In the genomic region with DNA sequence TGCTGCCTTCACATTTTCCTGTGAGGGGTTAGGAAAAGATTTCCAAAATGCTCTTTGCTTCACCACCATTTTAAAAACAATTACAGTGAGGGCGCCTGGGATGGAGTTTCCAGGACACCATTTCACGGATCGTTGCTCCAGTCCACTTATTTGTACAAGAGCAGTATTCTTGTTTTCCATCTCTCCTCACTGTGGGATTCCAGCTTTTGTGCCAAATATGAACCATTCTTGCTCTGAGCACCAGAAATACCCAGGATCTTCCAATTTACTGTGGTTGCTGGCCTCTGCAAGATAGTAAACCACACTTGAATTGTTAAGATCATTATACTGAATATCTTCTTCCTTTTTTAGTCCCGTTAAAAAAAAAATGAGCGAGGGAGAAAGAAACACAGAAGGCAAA, we compare ENCODE assay signal across 12 cellular contexts.
"Had no signal": no experiment of that assay in that cellular context is flagged by ENCODE, and none has a peak within 500 bp of the region (broad histone marks: within the 10 kb centered on the region; RNA-seq: fewer than 3 reads in every experiment).

No MANE protein-coding gene starts in this region.

- H3K27me3 Mint-ChIP-seq: memory B cell had no signal

- H3K27ac Mint-ChIP-seq: activated T-helper 1 cell treated with anti-CD3 and anti-CD28 coated beads, Interleukin-12 subunit alpha, Interleukin-12 subunit beta, Interleukin-2, Interleukin-4 antibody, amounts not matched to agents 30 ng/mL and 10 ng/mL and 1 ng/mL, durations not matched to agents 14 hours and 24 hours and 36 hours; memory B cell; natural killer cell; T-helper 2 cell treated with Interferon-gamma antibody and Interleukin-4, amounts not matched to agents 5 μg/mL and 100 μg/mL, for 36 hours had no signal

- H3K9me3 Mint-ChIP-seq: memory B cell had no signal

- H3K27me3 ChIP-seq: hepatocyte, right lobe of liver, transverse colon had no signal

- ATAC-seq: natural killer cell; right lobe of liver; stimulated activated naive CD8-positive, alpha-beta T cell treated with anti-CD3 and anti-CD28 coated beads, Interleukin-15, Interleukin-2, amounts not matched to agents 100 U/mL and 50 U/mL, for 24 hours had no signal

- H3K4me3 Mint-ChIP-seq: activated T-helper 1 cell treated with anti-CD3 and anti-CD28 coated beads, Interleukin-12 subunit alpha, Interleukin-12 subunit beta, Interleukin-2, Interleukin-4 antibody, amounts not matched to agents 30 ng/mL and 10 ng/mL and 1 ng/mL, durations not matched to agents 14 hours and 24 hours and 36 hours; memory B cell; natural killer cell; T-helper 2 cell treated with Interferon-gamma antibody and Interleukin-4, amounts not matched to agents 5 μg/mL and 100 μg/mL, for 36 hours had no signal

- H3K4me1 Mint-ChIP-seq: memory B cell, natural killer cell had no signal

- H3K9me3 ChIP-seq: left ventricle myocardium inferior, right lobe of liver, transverse colon had no signal

- H3K4me1 ChIP-seq: left ventricle myocardium inferior, right lobe of liver, transverse colon had no signal

- H3K79me2 ChIP-seq: hepatocyte had no signal

- H2AFZ ChIP-seq: hepatocyte had no signal

- H3K36me3 ChIP-seq: left ventricle myocardium inferior, right lobe of liver, transverse colon had no signal

- H3K4me2 ChIP-seq: hepatocyte had no signal

- DNase-seq: activated naive CD4-positive, alpha-beta T cell; anterior cingulate cortex; left ventricle myocardium inferior; natural killer cell; occipital lobe; right lobe of liver; stimulated activated naive CD8-positive, alpha-beta T cell treated with anti-CD3 and anti-CD28 coated beads, Interleukin-15, Interleukin-2, amounts not matched to agents 100 U/mL and 50 U/mL, for 24 hours; transverse colon had no signal

- H3K4me3 ChIP-seq: hepatocyte, left ventricle myocardium inferior, right lobe of liver, transverse colon had no signal
